In genomic region chr1:21320410-21321107, GRCh38 we compare ENCODE assay signal across 1 cellular context.
TF ChIP-seq lines count a peak whose summit lies in the region.

No MANE protein-coding gene starts in this region.

TF ChIP-seq in IMR-90, 13 proteins besides CTCF, POLR2A, EP300 and RAD21:
- TF ChIP-seq BHLHE40 (IDR thresholded peaks at IDR 0.05; ENCODE audit: low read depth, low read length) (0 out of 2 replicates have a peak, but pooled peaks have one; percentile 24), CEBPB (IDR thresholded peaks at IDR 0.05; ENCODE audit: low read depth, low read length) (no peak)
